9 cellular contexts compared by ENCODE assay signal in the genomic region with DNA sequence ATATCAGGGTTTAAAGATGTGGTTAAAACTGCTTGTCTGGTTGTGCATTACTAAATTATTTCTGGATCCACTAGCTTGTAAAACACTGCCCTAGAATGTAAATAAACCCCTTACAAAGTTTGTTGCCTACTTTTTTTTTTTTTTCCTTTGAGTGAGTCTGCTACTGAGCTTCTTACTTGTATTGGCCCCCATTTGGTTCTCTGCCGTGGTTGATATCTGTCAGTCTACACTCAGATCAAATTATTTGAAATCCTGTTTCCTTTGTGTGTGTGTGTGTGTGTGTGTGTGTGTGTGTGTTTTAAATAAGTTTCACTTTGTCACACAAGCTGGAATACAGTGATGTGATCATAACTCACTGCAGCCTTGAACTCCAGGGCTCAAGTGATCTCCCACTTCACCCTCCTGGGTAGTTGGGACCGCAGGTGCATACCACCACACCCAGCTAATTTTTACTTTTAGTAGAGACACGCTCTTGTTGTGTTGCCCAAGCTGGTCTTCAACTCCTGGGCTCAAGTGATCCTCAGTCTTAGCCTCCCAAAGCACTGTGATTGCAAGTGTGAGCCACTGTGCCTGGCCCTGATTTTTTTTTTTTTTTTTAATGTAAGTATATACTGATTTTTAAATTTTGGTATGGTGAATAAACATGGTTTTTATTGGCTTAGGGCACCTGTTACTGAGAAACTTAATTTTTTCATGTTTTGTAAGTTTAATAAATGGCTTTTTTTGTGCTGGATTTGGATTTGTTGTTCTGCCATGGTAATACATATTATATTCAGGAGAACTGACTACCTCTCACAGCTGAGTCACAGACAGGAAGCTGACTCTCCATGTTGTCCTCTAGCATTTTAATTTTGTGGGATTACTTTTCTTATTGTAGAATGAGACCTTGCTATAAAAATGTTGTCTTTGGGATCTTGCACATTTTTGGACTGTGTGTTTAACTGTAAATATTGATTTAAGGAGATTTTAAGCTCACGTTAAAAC. TPM values are rescaled to one million over a fixed set of nuclear protein-coding genes. Genes with fewer than 3 reads are reported as not detected.
DNase-seq lines count a peak whose midpoint lies in the region; ATAC-seq lines count a peak whose summit lies in the region.
"Had no signal": no experiment of that assay in that cellular context is flagged by ENCODE, and none has a peak within 500 bp of the region (broad histone marks: within the 10 kb centered on the region; RNA-seq: fewer than 3 reads in every experiment).

No MANE protein-coding gene starts in this region.

- no peak for DNase-seq in activated naive CD4-positive, alpha-beta T cell treated with anti-CD3 and anti-CD28 coated beads for 36 hours
- DNase-seq in activated naive CD4-positive, alpha-beta T cell treated with Interleukin-2 at 50 U/mL for 16 hours: no peak
- DNase-seq in hepatic stellate cell (ENCODE audit: low spot score): peak; percentile 55
- no peak for DNase-seq in activated CD4-positive, CD25-positive, alpha-beta regulatory T cell (lab: John Stamatoyannopoulos, UW)
- DNase-seq: CD8-positive, alpha-beta memory T cell had no signal

- no peaks in the 10 kb centered on the region for H3K9me3 Mint-ChIP-seq in activated naive CD4-positive, alpha-beta T cell treated with anti-CD3 and anti-CD28 coated beads for 36 hours
- H3K9me3 Mint-ChIP-seq in activated T-helper 17 cell treated with anti-CD3 and anti-CD28 coated beads, Interleukin-2, amount 50 U/mL, for 72 hours: no peaks in the 10 kb centered on the region
- H3K9me3 Mint-ChIP-seq: CD8-positive, alpha-beta memory T cell had no signal

- peak; percentile 83 for ATAC-seq in activated T-helper 17 cell treated with anti-CD3 and anti-CD28 coated beads, Interleukin-2, amount 50 U/mL, for 72 hours (replicated peaks)
- no peak for ATAC-seq in HG02973 (IDR thresholded peaks at IDR 0.05; ENCODE audit: unreplicated experiment)
- ATAC-seq in GM21447 (IDR thresholded peaks at IDR 0.05; ENCODE audit: unreplicated experiment): no peak

- CTCF ChIA-PET in activated naive CD4-positive, alpha-beta T cell treated with anti-CD3 and anti-CD28 coated beads for 36 hours (lab: Charles Lee): interaction anchor here (0.6 to 1.8 kb wide), 7 partner anchors 10 to 690 kb away, joined by 3 to 6 read pairs (median 4); no protein-coding TSS in a partner anchor

- peaks cover 70% of the 10 kb centered on the region for H3K4me1 Mint-ChIP-seq in activated naive CD4-positive, alpha-beta T cell treated with anti-CD3 and anti-CD28 coated beads for 36 hours (ENCODE audit: low read depth)
- peaks cover 48% of the 10 kb centered on the region for H3K4me1 Mint-ChIP-seq in activated T-helper 17 cell treated with anti-CD3 and anti-CD28 coated beads, Interleukin-2, amount 50 U/mL, for 72 hours

- intact Hi-C loops in activated naive CD4-positive, alpha-beta T cell treated with anti-CD3 and anti-CD28 coated beads for 36 hours (cut with micrococcal nuclease): loop anchor here (1.0 to 2.0 kb wide), 2 partner anchors 12 to 29 kb away; no protein-coding TSS in a partner anchor

- H3K27ac ChIP-seq in temporal lobe (ENCODE audit: low read depth, low read length): peak overlapping the region; percentile 75

- no peaks in the 10 kb centered on the region for H3K27me3 Mint-ChIP-seq in activated naive CD4-positive, alpha-beta T cell treated with anti-CD3 and anti-CD28 coated beads for 36 hours (ENCODE audit: low read depth)
- no peaks in the 10 kb centered on the region for H3K27me3 Mint-ChIP-seq in activated T-helper 17 cell treated with anti-CD3 and anti-CD28 coated beads, Interleukin-2, amount 50 U/mL, for 72 hours
- H3K27me3 Mint-ChIP-seq: CD8-positive, alpha-beta memory T cell had no signal

- peak overlapping the region; percentile 12 for H3K4me3 Mint-ChIP-seq in activated naive CD4-positive, alpha-beta T cell treated with anti-CD3 and anti-CD28 coated beads for 36 hours
- H3K4me3 Mint-ChIP-seq in activated T-helper 17 cell treated with anti-CD3 and anti-CD28 coated beads, Interleukin-2, amount 50 U/mL, for 72 hours: peak overlapping the region; percentile 62

- peaks cover 9% of the 10 kb centered on the region for H3K36me3 Mint-ChIP-seq in activated naive CD4-positive, alpha-beta T cell treated with anti-CD3 and anti-CD28 coated beads for 36 hours (ENCODE audit: low read depth)
- H3K36me3 Mint-ChIP-seq in activated T-helper 17 cell treated with anti-CD3 and anti-CD28 coated beads, Interleukin-2, amount 50 U/mL, for 72 hours (ENCODE audit: low read depth): no peaks in the 10 kb centered on the region

- peak overlapping the region; percentile 56 for H3K27ac Mint-ChIP-seq in activated naive CD4-positive, alpha-beta T cell treated with anti-CD3 and anti-CD28 coated beads for 36 hours
- H3K27ac Mint-ChIP-seq in activated T-helper 17 cell treated with anti-CD3 and anti-CD28 coated beads, Interleukin-2, amount 50 U/mL, for 72 hours: peak overlapping the region; percentile 58

RNA-seq across cellular contexts. Expression of a gene that starts 48.5 kb away (rescaled TPM):
- 100 to 1,000 TPM; 126 to 131 TPM for total RNA-seq in activated naive CD4-positive, alpha-beta T cell treated with anti-CD3 and anti-CD28 coated beads for 36 hours
- total RNA-seq in activated T-helper 17 cell treated with anti-CD3 and anti-CD28 coated beads, Interleukin-2, amount 50 U/mL, for 72 hours: 10 to 100 TPM; 26.4 to 54.9 TPM
- 169 TPM for total RNA-seq in temporal lobe
